In the genomic region with DNA sequence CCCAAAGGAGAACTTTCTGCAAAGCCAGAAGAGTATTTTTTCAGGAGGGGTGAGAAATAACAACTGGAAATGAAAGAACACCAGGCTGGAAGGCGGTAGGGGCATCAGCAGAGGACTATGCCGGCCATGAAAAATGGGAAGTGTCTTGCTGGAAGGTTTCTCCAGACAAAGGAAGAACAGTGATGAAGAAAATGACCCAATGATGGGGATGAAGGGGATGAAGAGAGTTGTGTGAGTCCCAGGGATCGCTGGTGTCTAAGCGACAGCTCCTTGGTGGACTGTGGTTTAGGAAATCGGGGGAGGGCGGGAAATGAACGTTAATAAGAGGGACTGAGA, we compare ENCODE assay signal across 8 cellular contexts. TPM values are rescaled to one million over a fixed set of nuclear protein-coding genes. Genes with fewer than 3 reads are reported as not detected.
DNase-seq lines count a peak whose midpoint lies in the region; ATAC-seq lines count a peak whose summit lies in the region.

No MANE protein-coding gene starts in this region.

- no peak for DNase-seq in T-helper 2 cell treated with Interferon-gamma antibody and Interleukin-4, amounts not matched to agents 5 μg/mL and 100 μg/mL, for 36 hours (ENCODE audit: low spot score)
- DNase-seq in T-helper 2 cell: no peak
- no peak for DNase-seq in activated CD4-positive, alpha-beta memory T cell treated with anti-CD3 and anti-CD28 coated beads, Interleukin-2, amount 10 ng/mL, durations not matched to agents 7 days and 5 days
- no peak for DNase-seq in stimulated activated naive B cell treated with anti-CD40 and anti-IgM and Interleukin-4, amounts not matched to agents 10 μg/mL and 1 μg/mL and 100 μg/mL, for 72 hours
- no peak for DNase-seq in NCI-H1694 (lab: John Stamatoyannopoulos, UW)
- no peak for DNase-seq in activated CD4-positive, alpha-beta T cell treated with anti-CD3 and anti-CD28 coated beads, Interleukin-2, amount 50 U/mL, for 4 hours

- H3K27ac Mint-ChIP-seq in T-helper 2 cell treated with Interferon-gamma antibody and Interleukin-4, amounts not matched to agents 5 μg/mL and 100 μg/mL, for 36 hours: no peak overlapping the region
- no peak overlapping the region for H3K27ac Mint-ChIP-seq in activated CD4-positive, alpha-beta memory T cell treated with anti-CD3 and anti-CD28 coated beads, Interleukin-2, amount 10 ng/mL, durations not matched to agents 7 days and 5 days
- no peak overlapping the region for H3K27ac Mint-ChIP-seq in stimulated activated naive B cell treated with anti-CD40 and anti-IgM and Interleukin-4, amounts not matched to agents 10 μg/mL and 1 μg/mL and 100 μg/mL, for 72 hours

- peaks cover 16% of the 10 kb centered on the region for H3K4me1 Mint-ChIP-seq in T-helper 2 cell treated with Interferon-gamma antibody and Interleukin-4, amounts not matched to agents 5 μg/mL and 100 μg/mL, for 36 hours (ENCODE audit: low read depth)
- peaks cover 18% of the 10 kb centered on the region for H3K4me1 Mint-ChIP-seq in activated CD4-positive, alpha-beta memory T cell treated with anti-CD3 and anti-CD28 coated beads, Interleukin-2, amount 10 ng/mL, durations not matched to agents 7 days and 5 days
- peaks cover 13 to 21% of the 10 kb centered on the region in 2 donors for H3K4me1 Mint-ChIP-seq in stimulated activated naive B cell treated with anti-CD40 and anti-IgM and Interleukin-4, amounts not matched to agents 10 μg/mL and 1 μg/mL and 100 μg/mL, for 72 hours

- CTCF ChIA-PET in activated CD4-positive, alpha-beta memory T cell treated with anti-CD3 and anti-CD28 coated beads, Interleukin-2, amount 10 ng/mL, durations not matched to agents 7 days and 5 days (lab: Charles Lee): interaction anchor here (0.7 to 16.6 kb wide), 12 partner anchors 8 to 137 kb away, joined by 3 to 570 read pairs (median 5); a partner anchor contains a TSS

- POLR2A ChIA-PET in activated CD4-positive, alpha-beta memory T cell treated with anti-CD3 and anti-CD28 coated beads, Interleukin-2, amount 10 ng/mL, durations not matched to agents 7 days and 5 days (lab: Charles Lee): interaction anchor here (1.6 to 1.8 kb wide), 2 partner anchors 63 to 128 kb away, joined by 4 to 5 read pairs; a partner anchor contains a TSS

- no peak for ATAC-seq in stimulated activated naive B cell treated with anti-CD40 and anti-IgM and Interleukin-4, amounts not matched to agents 10 μg/mL and 1 μg/mL and 100 μg/mL, for 72 hours (replicated peaks)
- no peak for ATAC-seq in activated CD4-positive, CD25-positive, alpha-beta regulatory T cell treated with anti-CD3 and anti-CD28 coated beads, Interleukin-2, amount 50 U/mL, for 24 hours

- peaks cover 75% of the 10 kb centered on the region for H3K27me3 Mint-ChIP-seq in T-helper 2 cell treated with Interferon-gamma antibody and Interleukin-4, amounts not matched to agents 5 μg/mL and 100 μg/mL, for 36 hours (ENCODE audit: low read depth)
- H3K27me3 Mint-ChIP-seq in activated CD4-positive, alpha-beta memory T cell treated with anti-CD3 and anti-CD28 coated beads, Interleukin-2, amount 10 ng/mL, durations not matched to agents 7 days and 5 days: peaks cover 59% of the 10 kb centered on the region
- H3K27me3 Mint-ChIP-seq in stimulated activated naive B cell treated with anti-CD40 and anti-IgM and Interleukin-4, amounts not matched to agents 10 μg/mL and 1 μg/mL and 100 μg/mL, for 72 hours: peaks cover 32 to 70% of the 10 kb centered on the region in 2 donors

- peak overlapping the region; percentile 87 for H3K4me3 Mint-ChIP-seq in T-helper 2 cell treated with Interferon-gamma antibody and Interleukin-4, amounts not matched to agents 5 μg/mL and 100 μg/mL, for 36 hours
- H3K4me3 Mint-ChIP-seq in activated CD4-positive, alpha-beta memory T cell treated with anti-CD3 and anti-CD28 coated beads, Interleukin-2, amount 10 ng/mL, durations not matched to agents 7 days and 5 days: peak overlapping the region; percentile 52
- H3K4me3 Mint-ChIP-seq in stimulated activated naive B cell treated with anti-CD40 and anti-IgM and Interleukin-4, amounts not matched to agents 10 μg/mL and 1 μg/mL and 100 μg/mL, for 72 hours: peak overlapping the region; percentile 78 to 79

- H3K36me3 Mint-ChIP-seq in T-helper 2 cell treated with Interferon-gamma antibody and Interleukin-4, amounts not matched to agents 5 μg/mL and 100 μg/mL, for 36 hours (ENCODE audit: low read depth): no peaks in the 10 kb centered on the region
- H3K36me3 Mint-ChIP-seq in activated CD4-positive, alpha-beta memory T cell treated with anti-CD3 and anti-CD28 coated beads, Interleukin-2, amount 10 ng/mL, durations not matched to agents 7 days and 5 days (ENCODE audit: low read depth): no peaks in the 10 kb centered on the region
- H3K36me3 Mint-ChIP-seq in stimulated activated naive B cell treated with anti-CD40 and anti-IgM and Interleukin-4, amounts not matched to agents 10 μg/mL and 1 μg/mL and 100 μg/mL, for 72 hours: no peaks in the 10 kb centered on the region

- no peaks in the 10 kb centered on the region for H3K9me3 ChIP-seq in iPS-18c (ENCODE audit: control insufficient read depth, insufficient read depth, low read length)

- peak overlapping the region; percentile 84 for H3K4me3 ChIP-seq in iPS-18c (ENCODE audit: insufficient read depth, low read depth, low read length)

- H3K9me3 Mint-ChIP-seq in T-helper 2 cell treated with Interferon-gamma antibody and Interleukin-4, amounts not matched to agents 5 μg/mL and 100 μg/mL, for 36 hours: no peaks in the 10 kb centered on the region
- H3K9me3 Mint-ChIP-seq in activated CD4-positive, alpha-beta memory T cell treated with anti-CD3 and anti-CD28 coated beads, Interleukin-2, amount 10 ng/mL, durations not matched to agents 7 days and 5 days: no peaks in the 10 kb centered on the region
- H3K9me3 Mint-ChIP-seq in stimulated activated naive B cell treated with anti-CD40 and anti-IgM and Interleukin-4, amounts not matched to agents 10 μg/mL and 1 μg/mL and 100 μg/mL, for 72 hours: no peaks in the 10 kb centered on the region

RNA-seq across cellular contexts. Expression of a gene that starts 0.6 kb away (rescaled TPM):
- not detected for total RNA-seq in activated CD4-positive, alpha-beta memory T cell treated with anti-CD3 and anti-CD28 coated beads, Interleukin-2, amount 10 ng/mL, durations not matched to agents 7 days and 5 days

RNA-seq across cellular contexts. Expression of a gene that starts 14.4 kb away (rescaled TPM):
- 100 to 1,000 TPM; 162 to 176 TPM for total RNA-seq in activated CD4-positive, alpha-beta memory T cell treated with anti-CD3 and anti-CD28 coated beads, Interleukin-2, amount 10 ng/mL, durations not matched to agents 7 days and 5 days
